ENCODE assay signal across 12 cellular contexts in genomic region chr2:239297142-239298125, GRCh38.
A peak's percentile ranks its signal among the peaks of the same experiment; 100 is the strongest.
DNase-seq lines count a peak whose midpoint lies in the region; ATAC-seq and TF ChIP-seq lines count a peak whose summit lies in the region.
"Had no signal": no experiment of that assay in that cellular context is flagged by ENCODE, and none has a peak within 500 bp of the region (broad histone marks: within the 10 kb centered on the region; RNA-seq: fewer than 3 reads in every experiment).

No MANE protein-coding gene starts in this region.

- TF ChIP-seq RAD21 in liver (IDR thresholded peaks at IDR 0.05) = no peak

- TF ChIP-seq POLR2A in suprapubic skin (IDR thresholded peaks at IDR 0.05) = no peak

- no peaks in the 10 kb centered on the region for H3F3A ChIP-seq in MM.1S (ENCODE audit: insufficient read depth, low read length)

- 54% methylated on average over 22 of the region's 22 CpGs for WGBS in liver
- 83% methylated on average over 11 of the region's 22 CpGs for WGBS in suprapubic skin

- H3K36me3 ChIP-seq in liver (ENCODE audit: control insufficient read depth in 4 of 4, insufficient read depth in 3 of 4, low read depth in 1 of 4, low read length in 3 of 4) (no peaks in the 10 kb centered on the region), suprapubic skin (no peaks in the 10 kb centered on the region), MM.1S (replicated peaks; ENCODE audit: insufficient read depth, low read length) (no peaks in the 10 kb centered on the region)
- H3K36me3 ChIP-seq: HAP-1 had no signal

- no peaks in the 10 kb centered on the region for H3K9me3 Mint-ChIP-seq in activated CD8-positive, alpha-beta memory T cell treated with anti-CD3 and anti-CD28 coated beads, Interleukin-2, amount 10 ng/mL, durations not matched to agents 7 days and 5 days (ENCODE audit: low read depth)
- no peaks in the 10 kb centered on the region for H3K9me3 Mint-ChIP-seq in activated naive CD8-positive, alpha-beta T cell treated with anti-CD3 and anti-CD28 coated beads, Interleukin-2, amount 50 U/mL, for 24 hours

- peaks cover 78% of the 10 kb centered on the region for H3K79me2 ChIP-seq in MM.1S (ENCODE audit: low read length)

- H3K4me2 ChIP-seq in MM.1S (ENCODE audit: low read depth, low read length) = no peak overlapping the region

- no peak for DNase-seq in activated CD8-positive, alpha-beta memory T cell treated with anti-CD3 and anti-CD28 coated beads, Interleukin-2, amount 10 ng/mL, durations not matched to agents 7 days and 5 days
- DNase-seq in activated CD8-positive, alpha-beta memory T cell treated with anti-CD3 and anti-CD28 coated beads, Interleukin-2, amount 50 U/mL, for 4 hours = no peak
- DNase-seq in activated naive CD8-positive, alpha-beta T cell treated with anti-CD3 and anti-CD28 coated beads, Interleukin-2, amount 50 U/mL, for 24 hours = no peak
- DNase-seq in suprapubic skin (ENCODE audit: low spot score in 2 of 2) (peak; percentile 51 to 56), MM.1S (no peak)
- DNase-seq: GF-D8, NCI-H1105 treated with DMSO at 0.1 percent for 48 hours had no signal

- no peak overlapping the region for H2AFZ ChIP-seq in MM.1S (ENCODE audit: low read length)

- ATAC-seq in activated CD8-positive, alpha-beta memory T cell treated with anti-CD3 and anti-CD28 coated beads, Interleukin-2, amount 10 ng/mL, durations not matched to agents 7 days and 5 days = no peak
- ATAC-seq in activated naive CD8-positive, alpha-beta T cell treated with anti-CD3 and anti-CD28 coated beads, Interleukin-2, amount 50 U/mL, for 24 hours = no peak
- no peak for ATAC-seq in HG03196 (IDR thresholded peaks at IDR 0.05; ENCODE audit: unreplicated experiment)
- no peak for ATAC-seq in GM21529 (IDR thresholded peaks at IDR 0.05; ENCODE audit: unreplicated experiment)
- ATAC-seq: right cardiac atrium had no signal

- TF ChIP-seq EP300 in suprapubic skin (IDR thresholded peaks at IDR 0.05) = no peak

- H3K27me3 Mint-ChIP-seq in activated CD8-positive, alpha-beta memory T cell treated with anti-CD3 and anti-CD28 coated beads, Interleukin-2, amount 10 ng/mL, durations not matched to agents 7 days and 5 days = no peaks in the 10 kb centered on the region
- peaks cover 4% of the 10 kb centered on the region for H3K27me3 Mint-ChIP-seq in activated naive CD8-positive, alpha-beta T cell treated with anti-CD3 and anti-CD28 coated beads, Interleukin-2, amount 50 U/mL, for 24 hours

- no peaks in the 10 kb centered on the region for H3K9me2 ChIP-seq in MM.1S (replicated peaks; ENCODE audit: insufficient read depth, low read length)

- H3K36me3 Mint-ChIP-seq in activated CD8-positive, alpha-beta memory T cell treated with anti-CD3 and anti-CD28 coated beads, Interleukin-2, amount 10 ng/mL, durations not matched to agents 7 days and 5 days = no peaks in the 10 kb centered on the region
- no peaks in the 10 kb centered on the region for H3K36me3 Mint-ChIP-seq in activated naive CD8-positive, alpha-beta T cell treated with anti-CD3 and anti-CD28 coated beads, Interleukin-2, amount 50 U/mL, for 24 hours (ENCODE audit: low read depth)

- H3K4me3 ChIP-seq in liver (ENCODE audit: low read depth in 1 of 3, low read length in 3 of 3) (no peak overlapping the region), suprapubic skin (no peak overlapping the region), MM.1S (ENCODE audit: low read length) (no peak overlapping the region)
- H3K4me3 ChIP-seq: HAP-1 had no signal

- peak overlapping the region; percentile 85 for H3K27ac Mint-ChIP-seq in activated CD8-positive, alpha-beta memory T cell treated with anti-CD3 and anti-CD28 coated beads, Interleukin-2, amount 10 ng/mL, durations not matched to agents 7 days and 5 days
- H3K27ac Mint-ChIP-seq in activated naive CD8-positive, alpha-beta T cell treated with anti-CD3 and anti-CD28 coated beads, Interleukin-2, amount 50 U/mL, for 24 hours = peak overlapping the region; percentile 71

- H3K27ac ChIP-seq in liver (ENCODE audit: low read depth in 1 of 2, low read length in 2 of 2) = peak overlapping the region; percentile 44 to 60
- H3K27ac ChIP-seq in suprapubic skin = no peak overlapping the region
- no peak overlapping the region for H3K27ac ChIP-seq in MM.1S (ENCODE audit: low read length)

- TF ChIP-seq CTCF in liver (IDR thresholded peaks at IDR 0.05; ENCODE audit: low read depth, low read length, missing input control) (no peak), suprapubic skin (IDR thresholded peaks at IDR 0.05) (no peak), MM.1S (IDR thresholded peaks at IDR 0.05; ENCODE audit: low read length) (no peak)

- H3K4me1 ChIP-seq in liver (ENCODE audit: control insufficient read depth in 4 of 4, insufficient read depth in 4 of 4, low read length in 3 of 4) (peaks cover 17 to 71% (median 61%) of the 10 kb centered on the region in 4 donors), suprapubic skin (peaks cover 20% of the 10 kb centered on the region), MM.1S (ENCODE audit: low read length) (no peaks in the 10 kb centered on the region)

- H4K20me1 ChIP-seq in MM.1S (ENCODE audit: insufficient read depth, low read length) = no peaks in the 10 kb centered on the region

- peaks cover 64% of the 10 kb centered on the region for H3K4me1 Mint-ChIP-seq in activated CD8-positive, alpha-beta memory T cell treated with anti-CD3 and anti-CD28 coated beads, Interleukin-2, amount 10 ng/mL, durations not matched to agents 7 days and 5 days
- H3K4me1 Mint-ChIP-seq in activated naive CD8-positive, alpha-beta T cell treated with anti-CD3 and anti-CD28 coated beads, Interleukin-2, amount 50 U/mL, for 24 hours = peaks cover 75% of the 10 kb centered on the region

- H3K9me3 ChIP-seq in liver (ENCODE audit: control insufficient read depth in 4 of 4, low read length in 3 of 4) (no peaks in the 10 kb centered on the region), suprapubic skin (no peaks in the 10 kb centered on the region), MM.1S (replicated peaks; ENCODE audit: insufficient read depth, low read length) (no peaks in the 10 kb centered on the region)
- H3K9me3 ChIP-seq: HAP-1 had no signal

- H3K9ac ChIP-seq in liver (ENCODE audit: low read depth in 1 of 2, low read length in 2 of 2) (no peak overlapping the region), MM.1S (ENCODE audit: low read length) (no peak overlapping the region)

- H3K4me3 Mint-ChIP-seq in activated CD8-positive, alpha-beta memory T cell treated with anti-CD3 and anti-CD28 coated beads, Interleukin-2, amount 10 ng/mL, durations not matched to agents 7 days and 5 days = peak overlapping the region; percentile 70
- H3K4me3 Mint-ChIP-seq in activated naive CD8-positive, alpha-beta T cell treated with anti-CD3 and anti-CD28 coated beads, Interleukin-2, amount 50 U/mL, for 24 hours = peak overlapping the region; percentile 80

- CTCF ChIA-PET in activated CD8-positive, alpha-beta memory T cell treated with anti-CD3 and anti-CD28 coated beads, Interleukin-2, amount 10 ng/mL, durations not matched to agents 7 days and 5 days (lab: Charles Lee) = interaction anchor here (0.9 to 4.2 kb wide), 8 partner anchors 8 to 80 kb away, joined by 3 to 16 read pairs (median 7); no protein-coding TSS in a partner anchor

- H3K27me3 ChIP-seq in liver (ENCODE audit: control insufficient read depth in 4 of 4, insufficient read depth in 4 of 4, low read length in 3 of 4) (no peaks in the 10 kb centered on the region), suprapubic skin (no peaks in the 10 kb centered on the region), MM.1S (replicated peaks; ENCODE audit: insufficient read depth, low read length) (no peaks in the 10 kb centered on the region)

TF ChIP-seq in liver, 16 proteins besides CTCF, POLR2A, EP300 and RAD21:
- TF ChIP-seq NR2F2 (IDR thresholded peaks at IDR 0.05) = no peak
- TF ChIP-seq RXRA (IDR thresholded peaks at IDR 0.05) = peak in 1 of 2 donors; percentile 23

Comparison
In these comparisons a context has a peak if more than half of its experiments do, and no peak if none do; other contexts are left out.
1. DNase-seq: peak in suprapubic skin (2 of 2); none in activated CD8-positive, alpha-beta memory T cell treated with anti-CD3 and anti-CD28 coated beads, Interleukin-2, amount 10 ng/mL, durations not matched to agents 7 days and 5 days (single experiment), activated CD8-positive, alpha-beta memory T cell treated with anti-CD3 and anti-CD28 coated beads, Interleukin-2, amount 50 U/mL, for 4 hours (single experiment), activated naive CD8-positive, alpha-beta T cell treated with anti-CD3 and anti-CD28 coated beads, Interleukin-2, amount 50 U/mL, for 24 hours (single experiment) and MM.1S (single experiment).
2. H3K27ac ChIP-seq: peak in liver (2 of 2); none in suprapubic skin (single experiment) and MM.1S (single experiment).